Comparison of ENCODE assay signal across 18 cellular contexts in the genomic region with DNA sequence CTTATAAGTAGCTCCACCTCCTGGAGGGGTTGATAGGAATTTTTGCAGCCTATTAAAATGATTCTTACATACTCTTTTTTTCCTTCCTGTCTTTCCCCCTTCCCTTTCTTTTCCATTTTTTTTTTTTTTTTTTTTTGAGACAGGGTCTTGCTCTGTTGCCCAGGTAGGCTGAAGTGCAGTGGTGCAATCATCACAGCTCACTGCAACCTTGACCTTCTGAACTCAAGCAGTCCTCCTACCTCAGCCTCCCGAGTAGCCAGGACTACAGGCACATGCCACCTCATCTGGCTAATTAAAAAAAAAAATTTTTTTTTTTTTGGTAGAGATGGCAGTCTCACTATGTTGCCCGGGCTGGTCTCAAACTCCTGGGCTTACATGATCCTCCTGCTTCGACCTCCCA. TPM values are rescaled to one million over a fixed set of nuclear protein-coding genes. Genes with fewer than 3 reads are reported as not detected.
A peak's percentile ranks its signal among the peaks of the same experiment; 100 is the strongest.
DNase-seq lines count a peak whose midpoint lies in the region; ATAC-seq, FAIRE-seq and TF ChIP-seq lines count a peak whose summit lies in the region.
"Had no signal": no experiment of that assay in that cellular context is flagged by ENCODE, and none has a peak within 500 bp of the region (broad histone marks: within the 10 kb centered on the region; RNA-seq: fewer than 3 reads in every experiment).

No MANE protein-coding gene starts in this region.

- 48% methylated on average over 3 of the region's 3 CpGs for WGBS in HepG2 (ENCODE audit: low lambda C conversion rate)
- WGBS in right lobe of liver (ENCODE audit: insufficient coverage, low coverage, low lambda C conversion rate, missing lambda C conversion rate) = 68% methylated on average over 3 of the region's 3 CpGs
- WGBS in endodermal cell (ENCODE audit: insufficient coverage in 1 of 2, insufficient read length in 1 of 2), 2 experiments = 90% methylated on average over 2 to 3 of the region's 3 CpGs

- no peaks in the 10 kb centered on the region for H3K27me3 Mint-ChIP-seq in endodermal cell (ENCODE audit: insufficient read depth)
- H3K27me3 Mint-ChIP-seq: CD4-positive, CD25-positive, alpha-beta regulatory T cell had no signal

- H3K27me3 ChIP-seq in HepG2 (ENCODE audit: control insufficient read depth in 1 of 2, insufficient read depth in 2 of 2, low read length in 2 of 2) (no peaks in the 10 kb centered on the region; a peak in 1 of 5 replicates), right lobe of liver (no peaks in the 10 kb centered on the region), OCI-LY3 (ENCODE audit: low read depth, low read length) (peaks cover 3% of the 10 kb centered on the region), endodermal cell (ENCODE audit: control insufficient read depth, insufficient read depth, low read length, poor library complexity, severe bottlenecking) (no peaks in the 10 kb centered on the region)
- H3K27me3 ChIP-seq: BE2C, SJCRH30 had no signal

- no peaks in the 10 kb centered on the region for H3K36me3 ChIP-seq in HepG2 (replicated peaks in 1 of 2; ENCODE audit: control insufficient read depth in 1 of 2, insufficient read depth in 2 of 2, low read length in 2 of 2)
- no peaks in the 10 kb centered on the region for H3K36me3 ChIP-seq in right lobe of liver
- H3K36me3 ChIP-seq in OCI-LY3 (replicated peaks; ENCODE audit: low read depth, low read length) = no peaks in the 10 kb centered on the region
- no peaks in the 10 kb centered on the region for H3K36me3 ChIP-seq in endodermal cell (ENCODE audit: control insufficient read depth, insufficient read depth, low read length)
- H3K36me3 ChIP-seq: BE2C, SJCRH30 had no signal

- no peaks in the 10 kb centered on the region for H3K9me3 Mint-ChIP-seq in endodermal cell
- H3K9me3 Mint-ChIP-seq: CD4-positive, CD25-positive, alpha-beta regulatory T cell had no signal

- no peak overlapping the region for H2AFZ ChIP-seq in HepG2 (ENCODE audit: low read length)
- H2AFZ ChIP-seq in OCI-LY3 (ENCODE audit: low read depth, low read length) = no peak overlapping the region

- H3K27ac ChIP-seq in HepG2 (ENCODE audit: extremely low read length, insufficient read depth, low read length) = no peak overlapping the region
- H3K27ac ChIP-seq in right lobe of liver = no peak overlapping the region
- H3K27ac ChIP-seq in OCI-LY3 (ENCODE audit: low read length) = no peak overlapping the region
- H3K27ac ChIP-seq in endodermal cell (ENCODE audit: low read depth, low read length) = no peak overlapping the region
- H3K27ac ChIP-seq: 22Rv1, SJCRH30 had no signal

- no peak overlapping the region for H3K9ac ChIP-seq in HepG2 (ENCODE audit: insufficient read depth, low read depth, low read length)
- no peak overlapping the region for H3K9ac ChIP-seq in OCI-LY3 (ENCODE audit: low read length)
- H3K9ac ChIP-seq in endodermal cell (ENCODE audit: extremely low read depth, low read length, poor library complexity, severe bottlenecking) = no peak overlapping the region

- H3K4me1 Mint-ChIP-seq in endodermal cell = peaks cover 28% of the 10 kb centered on the region

- H3K4me2 ChIP-seq in HepG2 (ENCODE audit: low read depth, low read length) (no peak overlapping the region), OCI-LY3 (ENCODE audit: low read length) (no peak overlapping the region)

- ATAC-seq in HepG2 (no peak), right lobe of liver (no peak), GM21723 (IDR thresholded peaks at IDR 0.05; ENCODE audit: unreplicated experiment) (no peak)
- ATAC-seq in activated CD4-positive, CD25-positive, alpha-beta regulatory T cell treated with anti-CD3 and anti-CD28 coated beads, Interleukin-2, amount 50 U/mL, for 24 hours = no peak

- intact Hi-C loops in HepG2 (cut with micrococcal nuclease; ENCODE audit: unreplicated experiment) (loop anchor here (5.0 kb wide), 2 partner anchors 67 to 337 kb away; partner anchors contain the start of genes CORO2A and TRMO), right lobe of liver (cut with DNase I) (loop anchor here in 1 of 2 donors (10.0 kb wide), 1 partner anchor 185 kb away; no protein-coding TSS in a partner anchor)

- no peaks in the 10 kb centered on the region for H3K79me2 ChIP-seq in HepG2 (ENCODE audit: insufficient read depth, low read length)
- H3K79me2 ChIP-seq in OCI-LY3 (ENCODE audit: low read length) = no peaks in the 10 kb centered on the region

- in situ Hi-C loops in HepG2 (cut with HindIII; ENCODE audit: extremely low pct_ligation_motif_present, low pct_unique_long_range_greater_than_20kb) = loop anchor here (5.0 kb wide), 1 partner anchor 52 kb away; no protein-coding TSS in a partner anchor

- BruUV-seq in HepG2 (replicated peaks; lab: Mats Ljungman, UMichigan) = no TSS peak

- H3K4me3 Mint-ChIP-seq in endodermal cell = no peak overlapping the region

- POLR2A ChIA-PET in HepG2 (lab: Yijun Ruan, JAX) = interaction anchor here (0.6 to 2.0 kb wide), 2 partner anchors 31 to 177 kb away, joined by 3 to 6 read pairs; no protein-coding TSS in a partner anchor

- H4K20me1 ChIP-seq in HepG2 (ENCODE audit: insufficient read depth, low read length) (no peaks in the 10 kb centered on the region), OCI-LY3 (ENCODE audit: insufficient read depth, low read length) (no peaks in the 10 kb centered on the region)

- FAIRE-seq in HepG2 (lab: Jason Lieb, UNC) = no peak
- FAIRE-seq: RCC 7860 had no signal

- DNase-seq in HepG2 (ENCODE audit: low spot score) = no peak
- no peak for DNase-seq in right lobe of liver
- peak; percentile 12 for DNase-seq in endodermal cell
- no peak for DNase-seq in T-helper 1 cell
- DNase-seq: BE2C; CD4-positive, CD25-positive, alpha-beta regulatory T cell; GOT3; KG1; MM.1S; NCI-H2029; NCI-H2227 treated with DMSO at 0.1 percent for 48 hours; NCI-H526 treated with DMSO at 0.1 percent for 48 hours; SJCRH30 had no signal

- H3K27ac Mint-ChIP-seq in endodermal cell = no peak overlapping the region

- TF ChIP-seq EP300 in HepG2 (IDR thresholded peaks at IDR 0.05; ENCODE audit: low read depth in 2 of 2, low read length in 2 of 2) (no peak), HepG2 (CRISPR knock-in tag; IDR thresholded peaks at IDR 0.05; ENCODE audit: borderline replicate concordance) (no peak)

- TF ChIP-seq CTCF in HepG2 (CRISPR knock-in tag; IDR thresholded peaks at IDR 0.05) = no peak
- peak in 1 of 4 donors; percentile 16 for TF ChIP-seq CTCF in right lobe of liver (IDR thresholded peaks at IDR 0.05)
- TF ChIP-seq CTCF in OCI-LY3 (IDR thresholded peaks at IDR 0.05; ENCODE audit: low read depth, low read length) = 0 out of 2 replicates have a peak, but pooled peaks have one; percentile 11
- TF ChIP-seq CTCF in endodermal cell (conservative IDR thresholded peaks at IDR 0.05) = peak; percentile 12

- H3K4me1 ChIP-seq in HepG2 (ENCODE audit: insufficient read depth, low read length) (peaks cover 26% of the 10 kb centered on the region), right lobe of liver (peaks cover 0 to 7% (median 2%) of the 10 kb centered on the region in 4 donors), OCI-LY3 (ENCODE audit: low read length) (peaks cover 3% of the 10 kb centered on the region), endodermal cell (ENCODE audit: control insufficient read depth, insufficient read depth, low read length) (peaks cover 6% of the 10 kb centered on the region)
- H3K4me1 ChIP-seq: BE2C had no signal

- H3K36me3 Mint-ChIP-seq in endodermal cell (ENCODE audit: low read depth) = peaks cover 3% of the 10 kb centered on the region
- H3K36me3 Mint-ChIP-seq: CD4-positive, CD25-positive, alpha-beta regulatory T cell had no signal

- H3K9me3 ChIP-seq in HepG2 (ENCODE audit: low read length) (no peaks in the 10 kb centered on the region), right lobe of liver (no peaks in the 10 kb centered on the region), OCI-LY3 (ENCODE audit: insufficient read depth, low read length) (no peaks in the 10 kb centered on the region), endodermal cell (ENCODE audit: control insufficient read depth, low read length) (no peaks in the 10 kb centered on the region)
- H3K9me3 ChIP-seq: BE2C, SJCRH30 had no signal

- no peak for TF ChIP-seq RAD21 in HepG2 (CRISPR knock-in tag; IDR thresholded peaks at IDR 0.05)

- H3K4me3 ChIP-seq in HepG2 (replicated peaks in 1 of 3; ENCODE audit: insufficient read depth in 1 of 3, low read depth in 2 of 3, low read length in 3 of 3) (no peak overlapping the region), right lobe of liver (no peak overlapping the region), OCI-LY3 (ENCODE audit: low read length) (no peak overlapping the region), endodermal cell (ENCODE audit: low read length) (no peak overlapping the region)
- H3K4me3 ChIP-seq: SJCRH30 had no signal

- CTCF ChIA-PET in HepG2 (lab: Yijun Ruan, JAX; ENCODE audit: low intra/inter-chr PET ratio, low total read pairs) = no interaction called here

- TF ChIP-seq POLR2A in HepG2 (IDR thresholded peaks at IDR 0.05; ENCODE audit: insufficient read depth in 1 of 2, low read depth in 2 of 2, low read length in 2 of 2) (no peak), right lobe of liver (IDR thresholded peaks at IDR 0.05) (no peak)

RNA-seq across cellular contexts. Expression of gene TBC1D2, which starts 4.3 kb away (rescaled TPM):
- 2.2 and 2.8 TPM in 2 replicates for total RNA-seq in HepG2 (2016; rRNA removed; fragmentation: Illumina TruSeq; extraction: Trizol)
- 0.51 and 0.62 TPM in 2 replicates for total RNA-seq in HepG2 (2016; cell fraction: cytosol; rRNA removed; fragmentation: Illumina TruSeq; extraction: Trizol; ENCODE audit: low read depth)
- total RNA-seq in HepG2 (2016; cell fraction: insoluble cytoplasmic fraction; rRNA removed; fragmentation: Illumina TruSeq; extraction: Trizol) = 2.1 and 2.6 TPM in 2 replicates
- 1.1 and 1.2 TPM in 2 replicates for total RNA-seq in HepG2 (2016; cell fraction: membrane; rRNA removed; fragmentation: Illumina TruSeq; extraction: Trizol)
- 2.2 and 2.8 TPM in 2 replicates for total RNA-seq in HepG2 (2016; cell fraction: nucleus; rRNA removed; fragmentation: Illumina TruSeq; extraction: Trizol)
- 2.0 and 2.8 TPM in 2 replicates for polyA plus RNA-seq in HepG2 (2011; rRNA removed)
- polyA plus RNA-seq in HepG2 (2011; cell fraction: cytosol; rRNA removed) = 1.5 and 2.0 TPM in 2 replicates
- 5.2 and 5.6 TPM in 2 replicates for polyA plus RNA-seq in HepG2 (2011; cell fraction: nucleus; rRNA removed)
- polyA plus RNA-seq in HepG2 (2012) = 1.9 and 2.1 TPM in 2 replicates
- polyA plus RNA-seq in HepG2 (2016; cell fraction: cytosol; fragmentation: Illumina TruSeq; extraction: Trizol; ENCODE audit: low read depth) = 0.31 and 0.54 TPM in 2 replicates
- polyA plus RNA-seq in HepG2 (2016; cell fraction: insoluble cytoplasmic fraction; fragmentation: Illumina TruSeq; extraction: Trizol; ENCODE audit: low read depth) = 2.9 and 3.0 TPM in 2 replicates
- 0.96 and 1.1 TPM in 2 replicates for polyA plus RNA-seq in HepG2 (2016; cell fraction: membrane; fragmentation: Illumina TruSeq; extraction: Trizol; ENCODE audit: low read depth)
- 3.1 and 3.8 TPM in 2 replicates for polyA plus RNA-seq in HepG2 (2016; cell fraction: nucleus; fragmentation: Illumina TruSeq; extraction: Trizol; ENCODE audit: insufficient read depth, low read depth)
- 6.2 and 19.2 TPM in 2 replicates for polyA minus RNA-seq in HepG2 (2011; rRNA and poly(A)+ RNA removed; ENCODE audit: low replicate concordance)
- polyA minus RNA-seq in HepG2 (2011; cell fraction: cytosol; rRNA and poly(A)+ RNA removed) = 1.1 TPM in 2 replicates
- polyA minus RNA-seq in HepG2 (2011; cell fraction: nucleus; rRNA and poly(A)+ RNA removed) = 3.1 and 4.0 TPM in 2 replicates
- total RNA-seq in right lobe of liver = 10 to 100 TPM in 2 of 6 experiments, 1 to 10 TPM in 4; 5.1 to 17.5 (median 9.7) TPM
- 10 to 100 TPM in 1 of 2 donors, 1 to 10 TPM in 1; 8.1 to 10.4 TPM for total RNA-seq in endodermal cell
- polyA plus RNA-seq in endodermal cell (2013, experiment 1 of 2) = 2.2 TPM
- 2.4 TPM for polyA plus RNA-seq in endodermal cell (2013, experiment 2 of 2)
